In genomic region chr4:112645541-112646329, GRCh38 we compare ENCODE assay signal across 17 cellular contexts. TPM values are rescaled to one million over a fixed set of nuclear protein-coding genes. Genes with fewer than 3 reads are reported as not detected.
DNase-seq lines count a peak whose midpoint lies in the region; TF ChIP-seq lines count a peak whose summit lies in the region.
"Had no signal": no experiment of that assay in that cellular context is flagged by ENCODE, and none has a peak within 500 bp of the region (broad histone marks: within the 10 kb centered on the region; RNA-seq: fewer than 3 reads in every experiment).

No MANE protein-coding gene starts in this region.

- H2BK20ac ChIP-seq in H9 (ENCODE audit: low read depth, low read length, poor library complexity, severe bottlenecking), result no peak overlapping the region

- WGBS in H9 (ENCODE audit: extremely low coverage, insufficient read length, low lambda C conversion rate), result no CpG with 5 or more reads among the region's 8 CpGs
- WGBS in hepatocyte (ENCODE audit: low lambda C conversion rate, missing lambda C conversion rate), result 54% methylated on average over 8 of the region's 8 CpGs

- no peak overlapping the region for H3K56ac ChIP-seq in H9 (ENCODE audit: insufficient read length, low read depth, low read length)

- H2AFZ ChIP-seq in H9 (ENCODE audit: low read length) (no peak overlapping the region), osteoblast (ENCODE audit: low read length) (no peak overlapping the region), hepatocyte (no peak overlapping the region)
- H2AFZ ChIP-seq: PC-9 had no signal

- no peaks in the 10 kb centered on the region for H4K20me1 ChIP-seq in H9 (ENCODE audit: control insufficient read depth, insufficient read depth, insufficient read length)
- H4K20me1 ChIP-seq in osteoblast (ENCODE audit: insufficient read depth, low read length), result peaks cover 2% of the 10 kb centered on the region
- no peaks in the 10 kb centered on the region for H4K20me1 ChIP-seq in hepatocyte (ENCODE audit: insufficient read depth, poor library complexity, severe bottlenecking)

- H3K27ac Mint-ChIP-seq in H9, result peak overlapping the region; percentile 98 to 100 (median 99)
- H3K27ac Mint-ChIP-seq in activated T-helper 2 cell treated with anti-CD3 and anti-CD28 coated beads, Interferon-gamma antibody, Interleukin-2, Interleukin-4, amounts not matched to agents 10 μg/mL and 5 μg/mL and 100 μg/mL, durations not matched to agents 14 hours and 24 hours and 36 hours, result peak overlapping the region; percentile 32
- H3K27ac Mint-ChIP-seq in activated CD4-positive, alpha-beta memory T cell treated with anti-CD3 and anti-CD28 coated beads, Interleukin-2, amount 10 ng/mL, durations not matched to agents 7 days and 5 days, result no peak overlapping the region
- H3K27ac Mint-ChIP-seq: B cell had no signal

- peak; percentile 91 for DNase-seq in H9
- DNase-seq in activated T-helper 2 cell treated with anti-CD3 and anti-CD28 coated beads, Interferon-gamma antibody, Interleukin-2, Interleukin-4, amounts not matched to agents 10 μg/mL and 5 μg/mL and 100 μg/mL, durations not matched to agents 14 hours and 24 hours and 36 hours (ENCODE audit: low spot score), result no peak
- DNase-seq in osteoblast (ENCODE audit: insufficient read length, low spot score, missing footprints), result peak; percentile 8
- no peak for DNase-seq in hepatocyte (ENCODE audit: low spot score)
- DNase-seq in activated CD4-positive, alpha-beta memory T cell treated with anti-CD3 and anti-CD28 coated beads, Interleukin-2, amount 10 ng/mL, durations not matched to agents 7 days and 5 days, result no peak
- no peak for DNase-seq in NCI-H1105 (lab: John Stamatoyannopoulos, UW)
- DNase-seq: Caco-2; CD4-positive, CD25-positive, alpha-beta regulatory T cell; DMS153; KBM-7; NCI-H1436; NCI-H2029; NCI-H510A; NCI-H774; PC-9 had no signal

- H3K9me3 Mint-ChIP-seq in H9, result peaks cover 9 to 19% of the 10 kb centered on the region in 2 experiments; a peak in 4 of 5 replicates
- H3K9me3 Mint-ChIP-seq in activated T-helper 2 cell treated with anti-CD3 and anti-CD28 coated beads, Interferon-gamma antibody, Interleukin-2, Interleukin-4, amounts not matched to agents 10 μg/mL and 5 μg/mL and 100 μg/mL, durations not matched to agents 14 hours and 24 hours and 36 hours, result no peaks in the 10 kb centered on the region
- no peaks in the 10 kb centered on the region for H3K9me3 Mint-ChIP-seq in activated CD4-positive, alpha-beta memory T cell treated with anti-CD3 and anti-CD28 coated beads, Interleukin-2, amount 10 ng/mL, durations not matched to agents 7 days and 5 days

- TF ChIP-seq CTCF in H9 (conservative IDR thresholded peaks at IDR 0.05) (no peak), osteoblast (IDR thresholded peaks at IDR 0.05; ENCODE audit: extremely low read depth, low read depth, low read length) (no peak), hepatocyte (IDR thresholded peaks at IDR 0.05; ENCODE audit: poor library complexity) (no peak)

- no peak overlapping the region for H4K91ac ChIP-seq in H9 (ENCODE audit: insufficient read length, low read depth, low read length)

- no peak overlapping the region for H3T11ph ChIP-seq in H9 (ENCODE audit: low read length)

- no peak overlapping the region for H3K14ac ChIP-seq in H9 (ENCODE audit: insufficient read depth, low read length)

- H2BK120ac ChIP-seq in H9 (ENCODE audit: low read depth, low read length, poor library complexity, severe bottlenecking), result no peak overlapping the region

- peak overlapping the region; percentile 93 to 97 for H3K4me3 Mint-ChIP-seq in H9
- no peak overlapping the region for H3K4me3 Mint-ChIP-seq in activated T-helper 2 cell treated with anti-CD3 and anti-CD28 coated beads, Interferon-gamma antibody, Interleukin-2, Interleukin-4, amounts not matched to agents 10 μg/mL and 5 μg/mL and 100 μg/mL, durations not matched to agents 14 hours and 24 hours and 36 hours (ENCODE audit: low read depth)
- H3K4me3 Mint-ChIP-seq in activated CD4-positive, alpha-beta memory T cell treated with anti-CD3 and anti-CD28 coated beads, Interleukin-2, amount 10 ng/mL, durations not matched to agents 7 days and 5 days, result no peak overlapping the region
- H3K4me3 Mint-ChIP-seq: B cell; CD4-positive, CD25-positive, alpha-beta regulatory T cell had no signal

- H3K9me2 ChIP-seq in hepatocyte (replicated peaks; ENCODE audit: insufficient read depth), result no peaks in the 10 kb centered on the region

- H3K4me1 ChIP-seq in H9 (ENCODE audit: insufficient read depth, low read length) (no peaks in the 10 kb centered on the region), osteoblast (ENCODE audit: insufficient read depth, low read length) (peaks cover 6% of the 10 kb centered on the region), hepatocyte (ENCODE audit: insufficient read depth) (no peaks in the 10 kb centered on the region)
- H3K4me1 ChIP-seq: Caco-2 had no signal

- peaks cover 30 to 46% (median 43%) of the 10 kb centered on the region in 3 experiments for H3K36me3 Mint-ChIP-seq in H9 (ENCODE audit: insufficient read depth in 1 of 3, low read depth in 3 of 3)
- H3K36me3 Mint-ChIP-seq in activated T-helper 2 cell treated with anti-CD3 and anti-CD28 coated beads, Interferon-gamma antibody, Interleukin-2, Interleukin-4, amounts not matched to agents 10 μg/mL and 5 μg/mL and 100 μg/mL, durations not matched to agents 14 hours and 24 hours and 36 hours (ENCODE audit: low read depth), result peaks cover 31% of the 10 kb centered on the region
- H3K36me3 Mint-ChIP-seq in activated CD4-positive, alpha-beta memory T cell treated with anti-CD3 and anti-CD28 coated beads, Interleukin-2, amount 10 ng/mL, durations not matched to agents 7 days and 5 days (ENCODE audit: low read depth), result peaks cover 32% of the 10 kb centered on the region

- H3K9me3 ChIP-seq in H9 (ENCODE audit: control insufficient read depth, low read depth, low read length) (no peaks in the 10 kb centered on the region), osteoblast (ENCODE audit: low read depth, low read length) (no peaks in the 10 kb centered on the region), hepatocyte (ENCODE audit: low read depth) (no peaks in the 10 kb centered on the region)
- H3K9me3 ChIP-seq: Caco-2 had no signal

- peak overlapping the region; percentile 59 for H3K9ac ChIP-seq in H9 (ENCODE audit: extremely low read depth, insufficient read length, low read length)

- no peak overlapping the region for H3K4ac ChIP-seq in H9 (ENCODE audit: low read depth, low read length)

- H3K4me1 Mint-ChIP-seq in H9, result peaks cover 26 to 34% of the 10 kb centered on the region in 2 experiments
- peaks cover 9% of the 10 kb centered on the region for H3K4me1 Mint-ChIP-seq in activated T-helper 2 cell treated with anti-CD3 and anti-CD28 coated beads, Interferon-gamma antibody, Interleukin-2, Interleukin-4, amounts not matched to agents 10 μg/mL and 5 μg/mL and 100 μg/mL, durations not matched to agents 14 hours and 24 hours and 36 hours (ENCODE audit: low read depth)
- peaks cover 20% of the 10 kb centered on the region for H3K4me1 Mint-ChIP-seq in activated CD4-positive, alpha-beta memory T cell treated with anti-CD3 and anti-CD28 coated beads, Interleukin-2, amount 10 ng/mL, durations not matched to agents 7 days and 5 days

- H3K79me1 ChIP-seq in H9 (ENCODE audit: insufficient read depth, low read depth, low read length, poor library complexity, severe bottlenecking), result no peaks in the 10 kb centered on the region

- H3K23me2 ChIP-seq in H9 (ENCODE audit: insufficient read length, low read depth, low read length, poor library complexity, severe bottlenecking), result no peaks in the 10 kb centered on the region

- H3K27ac ChIP-seq in H9 (ENCODE audit: insufficient read length, low read depth, low read length) (peak overlapping the region; percentile 100), osteoblast (ENCODE audit: low read depth, low read length) (no peak overlapping the region), hepatocyte (no peak overlapping the region)
- H3K27ac ChIP-seq: PC-9 had no signal

- H2BK12ac ChIP-seq in H9 (ENCODE audit: insufficient read length, low read depth, low read length), result no peak overlapping the region

- H4K5ac ChIP-seq in H9 (ENCODE audit: insufficient read length, low read depth, low read length), result no peak overlapping the region

- POLR2A ChIA-PET in activated CD4-positive, alpha-beta memory T cell treated with anti-CD3 and anti-CD28 coated beads, Interleukin-2, amount 10 ng/mL, durations not matched to agents 7 days and 5 days (lab: Charles Lee), result interaction anchor here (0.9 to 1.8 kb wide), 2 partner anchors 8 to 9 kb away, joined by 4 read pairs; no protein-coding TSS in a partner anchor

- no peaks in the 10 kb centered on the region for H3K27me3 ChIP-seq in H9 (ENCODE audit: insufficient read depth, low read length)
- H3K27me3 ChIP-seq in osteoblast (ENCODE audit: insufficient read depth, low read length), result no peaks in the 10 kb centered on the region
- H3K27me3 ChIP-seq in hepatocyte, result no peaks in the 10 kb centered on the region

- H3K4me3 ChIP-seq in iPS-11a (ENCODE audit: low read depth, low read length) (peak overlapping the region; percentile 89), osteoblast (ENCODE audit: insufficient read depth, low read length) (no peak overlapping the region), hepatocyte (no peak overlapping the region)
- H3K4me3 ChIP-seq: PC-9 had no signal

- H3K18ac ChIP-seq in H9 (ENCODE audit: insufficient read length, low read depth, low read length), result no peak overlapping the region

- CTCF ChIA-PET in activated CD4-positive, alpha-beta memory T cell treated with anti-CD3 and anti-CD28 coated beads, Interleukin-2, amount 10 ng/mL, durations not matched to agents 7 days and 5 days (lab: Charles Lee), result interaction anchor here (2.8 kb wide), 1 partner anchor 119 kb away, joined by 11 read pairs; no protein-coding TSS in a partner anchor

- peak overlapping the region; percentile 15 for H3K4me2 ChIP-seq in H9 (ENCODE audit: insufficient read depth, insufficient read length, low read length)
- H3K4me2 ChIP-seq in osteoblast (ENCODE audit: insufficient read depth, low read length), result no peak overlapping the region
- H3K4me2 ChIP-seq in hepatocyte, result no peak overlapping the region
- H3K4me2 ChIP-seq: PC-9 had no signal

- H4K8ac ChIP-seq in H9 (replicated peaks; ENCODE audit: insufficient read length, low read depth, low read length), result no peak overlapping the region

- peaks cover under 1% of the 10 kb centered on the region; the same call in 1 of the 2 replicates for H3K79me2 ChIP-seq in H9 (ENCODE audit: insufficient read depth, low read length)
- H3K79me2 ChIP-seq in osteoblast (ENCODE audit: insufficient read depth, low read length), result peaks cover 25% of the 10 kb centered on the region
- peaks cover 8% of the 10 kb centered on the region for H3K79me2 ChIP-seq in hepatocyte

- H2BK5ac ChIP-seq in H9 (ENCODE audit: insufficient read length, low read length), result no peak overlapping the region

- H2BK15ac ChIP-seq in H9 (ENCODE audit: low read depth, low read length), result no peak overlapping the region

- no peak overlapping the region for H2AK5ac ChIP-seq in H9 (ENCODE audit: insufficient read length, low read length)

- peaks cover 9% of the 10 kb centered on the region for H3K27me3 Mint-ChIP-seq in H9 (ENCODE audit: low read depth)
- H3K27me3 Mint-ChIP-seq in activated T-helper 2 cell treated with anti-CD3 and anti-CD28 coated beads, Interferon-gamma antibody, Interleukin-2, Interleukin-4, amounts not matched to agents 10 μg/mL and 5 μg/mL and 100 μg/mL, durations not matched to agents 14 hours and 24 hours and 36 hours (ENCODE audit: low read depth), result no peaks in the 10 kb centered on the region
- no peaks in the 10 kb centered on the region for H3K27me3 Mint-ChIP-seq in activated CD4-positive, alpha-beta memory T cell treated with anti-CD3 and anti-CD28 coated beads, Interleukin-2, amount 10 ng/mL, durations not matched to agents 7 days and 5 days
- H3K27me3 Mint-ChIP-seq: B cell; CD4-positive, CD25-positive, alpha-beta regulatory T cell had no signal

- H3K36me3 ChIP-seq in osteoblast (ENCODE audit: insufficient read depth, low read length) (peaks cover 42% of the 10 kb centered on the region), hepatocyte (replicated peaks; ENCODE audit: insufficient read depth, low read depth) (no peaks in the 10 kb centered on the region)

- H3K23ac ChIP-seq in H9 (ENCODE audit: insufficient read length, low read depth, low read length), result no peak overlapping the region

- intact Hi-C loops in activated T-helper 2 cell treated with anti-CD3 and anti-CD28 coated beads, Interferon-gamma antibody, Interleukin-2, Interleukin-4, amounts not matched to agents 10 μg/mL and 5 μg/mL and 100 μg/mL, durations not matched to agents 14 hours and 24 hours and 36 hours (cut with micrococcal nuclease), result no loop called here

RNA-seq across cellular contexts. Expression of gene LARP7, which starts 8.8 kb away (rescaled TPM):
- 33.8 and 37.0 TPM in 2 replicates for total RNA-seq in H9 (2021)
- 44.0 and 45.3 TPM in 2 replicates for total RNA-seq in activated T-helper 2 cell treated with anti-CD3 and anti-CD28 coated beads, Interferon-gamma antibody, Interleukin-2, Interleukin-4, amounts not matched to agents 10 μg/mL and 5 μg/mL and 100 μg/mL, durations not matched to agents 14 hours and 24 hours and 36 hours
- total RNA-seq in osteoblast, result 29.2 and 32.2 TPM in 2 replicates
- total RNA-seq in hepatocyte, result 36.0 and 50.0 TPM in 2 replicates
- polyA plus RNA-seq in hepatocyte, result 41.4 and 42.8 TPM in 2 replicates
- 10 to 100 TPM; 44.6 to 47.0 TPM for total RNA-seq in activated CD4-positive, alpha-beta memory T cell treated with anti-CD3 and anti-CD28 coated beads, Interleukin-2, amount 10 ng/mL, durations not matched to agents 7 days and 5 days

RNA-seq across cellular contexts. Expression of gene ZGRF1, which starts 9.0 kb away (rescaled TPM):
- total RNA-seq in H9 (2021) (32.9 and 38.3 TPM in 2 replicates), osteoblast (5.8 and 7.1 TPM in 2 replicates), hepatocyte (9.9 and 20.5 TPM in 2 replicates)
- total RNA-seq in activated T-helper 2 cell treated with anti-CD3 and anti-CD28 coated beads, Interferon-gamma antibody, Interleukin-2, Interleukin-4, amounts not matched to agents 10 μg/mL and 5 μg/mL and 100 μg/mL, durations not matched to agents 14 hours and 24 hours and 36 hours, result 30.0 and 30.4 TPM in 2 replicates
- polyA plus RNA-seq in hepatocyte, result 1.2 and 3.3 TPM in 2 replicates
- total RNA-seq in activated CD4-positive, alpha-beta memory T cell treated with anti-CD3 and anti-CD28 coated beads, Interleukin-2, amount 10 ng/mL, durations not matched to agents 7 days and 5 days, result 10 to 100 TPM; 28.8 to 28.9 TPM

Comparison
In these comparisons a context has a peak if more than half of its experiments do, and no peak if none do; other contexts are left out.
1. DNase-seq: peak in H9 (single experiment) and osteoblast (single experiment); none in activated T-helper 2 cell treated with anti-CD3 and anti-CD28 coated beads, Interferon-gamma antibody, Interleukin-2, Interleukin-4, amounts not matched to agents 10 μg/mL and 5 μg/mL and 100 μg/mL, durations not matched to agents 14 hours and 24 hours and 36 hours (single experiment), hepatocyte (single experiment), activated CD4-positive, alpha-beta memory T cell treated with anti-CD3 and anti-CD28 coated beads, Interleukin-2, amount 10 ng/mL, durations not matched to agents 7 days and 5 days (single experiment) and NCI-H1105 (single experiment).
2. H3K4me3 Mint-ChIP-seq: peak in H9 (2 of 2); none in activated T-helper 2 cell treated with anti-CD3 and anti-CD28 coated beads, Interferon-gamma antibody, Interleukin-2, Interleukin-4, amounts not matched to agents 10 μg/mL and 5 μg/mL and 100 μg/mL, durations not matched to agents 14 hours and 24 hours and 36 hours (single experiment) and activated CD4-positive, alpha-beta memory T cell treated with anti-CD3 and anti-CD28 coated beads, Interleukin-2, amount 10 ng/mL, durations not matched to agents 7 days and 5 days (single experiment).